ENCODE assay signal across 5 cellular contexts in genomic region chr6:32215617-32216016, GRCh38.
"Had no signal": no experiment of that assay in that cellular context is flagged by ENCODE, and none has a peak within 500 bp of the region (broad histone marks: within the 10 kb centered on the region; RNA-seq: fewer than 3 reads in every experiment).

No MANE protein-coding gene starts in this region.

- H3K9me3 Mint-ChIP-seq: GM23338, H9, HFFc6 had no signal

- H3K27ac Mint-ChIP-seq: GM23338, H9, HFFc6 had no signal

- DNase-seq: H9, HCEC 1CT, HFFc6, IMR-90 had no signal

- H3K4me3 ChIP-seq: GM23338 had no signal

- H3K4me3 Mint-ChIP-seq: GM23338, HFFc6 had no signal

- H3K4me1 Mint-ChIP-seq: GM23338, H9 had no signal

- ATAC-seq: GM23338 had no signal
